In genomic region chr11:35089724-35090505, GRCh38 we compare ENCODE assay signal across 11 cellular contexts.
DNase-seq lines count a peak whose midpoint lies in the region; ATAC-seq and TF ChIP-seq lines count a peak whose summit lies in the region.
"Had no signal": no experiment of that assay in that cellular context is flagged by ENCODE, and none has a peak within 500 bp of the region (broad histone marks: within the 10 kb centered on the region; RNA-seq: fewer than 3 reads in every experiment).

No MANE protein-coding gene starts in this region.

- ATAC-seq in GM19324 (IDR thresholded peaks at IDR 0.05; ENCODE audit: low FRiP score, unreplicated experiment) (peak; percentile 73), HG02852 (IDR thresholded peaks at IDR 0.05; ENCODE audit: unreplicated experiment) (peak; percentile 74)
- ATAC-seq: SK-N-SH treated with all-trans-retinoic acid at 6 μM for 48 hours had no signal

- peak; percentile 64 for DNase-seq in GM10248 (ENCODE audit: extremely low spot score)
- DNase-seq in MV-4-11 (lab: John Stamatoyannopoulos, UW), result peak; percentile 85
- DNase-seq in NK-92 (lab: John Stamatoyannopoulos, UW; ENCODE audit: unreplicated experiment), result no peak
- no peak for DNase-seq in NCI-H1694 treated with DMSO at 0.1 percent for 48 hours (lab: John Stamatoyannopoulos, UW)
- DNase-seq in NCI-H2107 treated with DMSO at 0.1 percent for 48 hours (lab: John Stamatoyannopoulos, UW; ENCODE audit: unreplicated experiment), result no peak
- DNase-seq in NCI-H1436 (lab: John Stamatoyannopoulos, UW), result no peak
- DNase-seq: immature natural killer cell, NCI-H2171 treated with DMSO at 0.1 percent for 48 hours had no signal

- TF ChIP-seq CTCF in GM10248 (IDR thresholded peaks at IDR 0.05; ENCODE audit: control extremely low read depth, extremely low read depth, low read depth, missing control alignments), result no peak

- CTCF ChIA-PET in GM10248 (lab: Yijun Ruan, JAX), result interaction anchor here (0.9 to 1.4 kb wide), 3 partner anchors 14 to 49 kb away, joined by 3 read pairs; no protein-coding TSS in a partner anchor

- POLR2A ChIA-PET in GM10248 (lab: Yijun Ruan, JAX), result no interaction called here

Comparison
In these comparisons a context has a peak if more than half of its experiments do, and no peak if none do; other contexts are left out.
1. DNase-seq: peak in GM10248 (single experiment) and MV-4-11 (single experiment); none in NK-92 (single experiment), NCI-H1694 treated with DMSO at 0.1 percent for 48 hours (single experiment), NCI-H2107 treated with DMSO at 0.1 percent for 48 hours (single experiment) and NCI-H1436 (single experiment).